Comparison of ENCODE assay signal across 13 cellular contexts in genomic region chr4:156931267-156931666, GRCh38. TPM values are rescaled to one million over a fixed set of nuclear protein-coding genes. Genes with fewer than 3 reads are reported as not detected.
DNase-seq lines count a peak whose midpoint lies in the region; ATAC-seq and TF ChIP-seq lines count a peak whose summit lies in the region.
"Had no signal": no experiment of that assay in that cellular context is flagged by ENCODE, and none has a peak within 500 bp of the region (broad histone marks: within the 10 kb centered on the region; RNA-seq: fewer than 3 reads in every experiment).

No MANE protein-coding gene starts in this region.

- peaks cover 0 to 4% (median 0%) of the 10 kb centered on the region in 5 donors for H3K27me3 Mint-ChIP-seq in naive thymus-derived CD8-positive, alpha-beta T cell
- H3K27me3 Mint-ChIP-seq: natural killer cell treated with Interleukin-12 subunit alpha and Interleukin-12 subunit beta and Interleukin-15 and Interleukin-18, amount 100 ng/mL, for 72 hours had no signal

- H3K4me1 Mint-ChIP-seq in naive thymus-derived CD8-positive, alpha-beta T cell: no peaks in the 10 kb centered on the region

- POLR2A ChIA-PET in naive thymus-derived CD8-positive, alpha-beta T cell (lab: Charles Lee): no interaction called here

- peak; percentile 71 for DNase-seq in A172 (ENCODE audit: low spot score)
- peak; percentile 77 for DNase-seq in HT1080 (ENCODE audit: low read depth)
- DNase-seq in astrocyte of the spinal cord (ENCODE audit: low read depth, low spot score): peak; percentile 95
- DNase-seq in left lobe of liver (ENCODE audit: low spot score): no peak
- DNase-seq in stimulated activated CD4-positive, alpha-beta T cell treated with anti-CD3 and anti-CD28 coated beads, Interleukin-2, amount 100 ng/mL, for 48 hours: no peak
- no peak for DNase-seq in NCI-H1694 treated with DMSO at 0.1 percent for 48 hours (lab: John Stamatoyannopoulos, UW)
- no peak for DNase-seq in naive thymus-derived CD8-positive, alpha-beta T cell
- no peak for DNase-seq in NCI-H1105 (lab: John Stamatoyannopoulos, UW)
- DNase-seq: activated gamma-delta T cell treated with Interleukin-2 at 50 U/mL for 16 hours, foreskin melanocyte, GOT3, NCI-H2227 treated with DMSO at 0.1 percent for 48 hours had no signal

- no peak for TF ChIP-seq CTCF in astrocyte of the spinal cord (IDR thresholded peaks at IDR 0.05; ENCODE audit: low read depth, low read length)

- no peaks in the 10 kb centered on the region for H3K36me3 Mint-ChIP-seq in naive thymus-derived CD8-positive, alpha-beta T cell
- H3K36me3 Mint-ChIP-seq: natural killer cell treated with Interleukin-12 subunit alpha and Interleukin-12 subunit beta and Interleukin-15 and Interleukin-18, amount 100 ng/mL, for 72 hours had no signal

- no peak overlapping the region for H3K4me3 Mint-ChIP-seq in naive thymus-derived CD8-positive, alpha-beta T cell
- H3K4me3 Mint-ChIP-seq: natural killer cell treated with Interleukin-12 subunit alpha and Interleukin-12 subunit beta and Interleukin-15 and Interleukin-18, amount 100 ng/mL, for 72 hours had no signal

- in situ Hi-C loops in astrocyte of the spinal cord (cut with HindIII; ENCODE audit: low sequenced_read_pairs): no loop called here

- H3K27ac Mint-ChIP-seq in naive thymus-derived CD8-positive, alpha-beta T cell: no peak overlapping the region
- H3K27ac Mint-ChIP-seq: natural killer cell treated with Interleukin-12 subunit alpha and Interleukin-12 subunit beta and Interleukin-15 and Interleukin-18, amount 100 ng/mL, for 72 hours had no signal

- no peak overlapping the region for H3K4me3 ChIP-seq in astrocyte of the spinal cord (ENCODE audit: low read depth, low read length)

- ATAC-seq in left lobe of liver: peak; percentile 68
- ATAC-seq in naive thymus-derived CD8-positive, alpha-beta T cell: no peak
- ATAC-seq: natural killer cell treated with Interleukin-12 subunit alpha and Interleukin-12 subunit beta and Interleukin-15 and Interleukin-18, amount 100 ng/mL, for 72 hours had no signal

- peaks cover 0 to 9% (median 0%) of the 10 kb centered on the region in 9 donors for H3K9me3 Mint-ChIP-seq in naive thymus-derived CD8-positive, alpha-beta T cell

RNA-seq across cellular contexts. Expression of gene PDGFC, which starts 40.3 kb away (rescaled TPM):
- 27.5 and 36.9 TPM in 2 replicates for total RNA-seq in A172 (2014; rRNA removed; shearing (Covaris generic))
- 46.5 and 52.3 TPM in 2 replicates for total RNA-seq in HT1080 (2014; rRNA removed; shearing (Covaris generic))
- polyA plus RNA-seq in HT1080 (2015; cell fraction: cytosol; rRNA removed): 38.6 and 43.3 TPM in 2 replicates
- polyA plus RNA-seq in HT1080 (2015; cell fraction: nucleus; rRNA removed): 44.7 and 50.5 TPM in 2 replicates
- 9.1 TPM for total RNA-seq in left lobe of liver
- not detected for total RNA-seq in naive thymus-derived CD8-positive, alpha-beta T cell
- not detected for polyA plus RNA-seq in naive thymus-derived CD8-positive, alpha-beta T cell
- total RNA-seq: natural killer cell treated with Interleukin-12 subunit alpha and Interleukin-12 subunit beta and Interleukin-15 and Interleukin-18, amount 100 ng/mL, for 72 hours had no signal

Comparison
In these comparisons a context has a peak if more than half of its experiments do, and no peak if none do; other contexts are left out.
1. DNase-seq: peak in A172 (single experiment), HT1080 (single experiment) and astrocyte of the spinal cord (single experiment); none in left lobe of liver (single experiment), stimulated activated CD4-positive, alpha-beta T cell treated with anti-CD3 and anti-CD28 coated beads, Interleukin-2, amount 100 ng/mL, for 48 hours (0 of 2), NCI-H1694 treated with DMSO at 0.1 percent for 48 hours (single experiment), naive thymus-derived CD8-positive, alpha-beta T cell (0 of 10) and NCI-H1105 (single experiment).